8 cellular contexts compared by ENCODE assay signal in genomic region chr2:113584311-113585067, GRCh38. TPM values are rescaled to one million over a fixed set of nuclear protein-coding genes. Genes with fewer than 3 reads are reported as not detected.
DNase-seq lines count a peak whose midpoint lies in the region; ATAC-seq and TF ChIP-seq lines count a peak whose summit lies in the region.
"Not testable (repeated sequence)": the region's sequence is repeated elsewhere in the genome, so short reads cannot be mapped to it uniquely, and the experiment has no call there.

No MANE protein-coding gene starts in this region.

- H3K9ac ChIP-seq in smooth muscle cell (ENCODE audit: low read depth), result peak overlapping the region; percentile 87

- H3K4me3 ChIP-seq in A673 (ENCODE audit: low read depth, low read length, poor library complexity, severe bottlenecking), result peak overlapping the region; percentile 50
- H3K4me3 ChIP-seq in GM23338, result peak overlapping the region; percentile 53
- peak overlapping the region; percentile 52 to 55 for H3K4me3 ChIP-seq in Panc1 (ENCODE audit: low read depth in 2 of 2, low read length in 2 of 2)
- H3K4me3 ChIP-seq in smooth muscle cell, result peak overlapping the region; percentile 81

- H3K27me3 ChIP-seq in A673 (replicated peaks; ENCODE audit: insufficient read depth, low read depth, low read length, poor library complexity); GM23338 (ENCODE audit: insufficient read depth); Panc1 (ENCODE audit: control insufficient read depth, insufficient read depth, low read length); smooth muscle cell (ENCODE audit: low read depth): not testable (repeated sequence)

- H3K27ac Mint-ChIP-seq in GM23338, result not testable (repeated sequence)
- peak overlapping the region; percentile 41 for H3K27ac Mint-ChIP-seq in activated T-helper 17 cell treated with anti-CD3 and anti-CD28 coated beads, Interleukin-2, amount 50 U/mL, for 72 hours
- peak overlapping the region; percentile 89 for H3K27ac Mint-ChIP-seq in dendritic cell treated with granulocyte-macrophage colony-stimulating factor and Interleukin-4, amounts not matched to agents 40 ng/mL and 50 ng/mL, for 4 days
- H3K27ac Mint-ChIP-seq in naive B cell, result peak overlapping the region in 2 of 6 donors; percentile 19 to 83

- DNase-seq in A673 (ENCODE audit: low spot score); Panc1 (ENCODE audit: low read depth, low spot score); smooth muscle cell (lab: John Stamatoyannopoulos, UW; ENCODE audit: unreplicated experiment): not testable (repeated sequence)
- peak; percentile 31 for DNase-seq in GM23338 (ENCODE audit: low spot score)
- peak; percentile 4 for DNase-seq in hepatic stellate cell (ENCODE audit: low spot score)
- peak; percentile 24 for DNase-seq in naive B cell

- H3K27me3 Mint-ChIP-seq in GM23338 (ENCODE audit: insufficient read depth, low read depth, poor library complexity); activated T-helper 17 cell treated with anti-CD3 and anti-CD28 coated beads, Interleukin-2, amount 50 U/mL, for 72 hours; dendritic cell treated with granulocyte-macrophage colony-stimulating factor and Interleukin-4, amounts not matched to agents 40 ng/mL and 50 ng/mL, for 4 days; naive B cell: not testable (repeated sequence)

- peak overlapping the region; percentile 79 for H3K4me2 ChIP-seq in GM23338
- H3K4me2 ChIP-seq in smooth muscle cell, result peak overlapping the region; percentile 87

- H2AFZ ChIP-seq in GM23338; smooth muscle cell (ENCODE audit: low read depth): not testable (repeated sequence)

- not testable (repeated sequence) for H3F3A ChIP-seq in GM23338 (replicated peaks; ENCODE audit: low read depth); smooth muscle cell (ENCODE audit: low read depth)

- ATAC-seq in GM23338; Panc1; activated T-helper 17 cell treated with anti-CD3 and anti-CD28 coated beads, Interleukin-2, amount 50 U/mL, for 72 hours (replicated peaks); naive B cell (ENCODE audit: low read depth in 2 of 2): not testable (repeated sequence)

- H3K79me2 ChIP-seq in GM23338 (replicated peaks; ENCODE audit: insufficient read depth), result not testable (repeated sequence)
- peaks cover 16% of the 10 kb centered on the region for H3K79me2 ChIP-seq in smooth muscle cell (ENCODE audit: low read depth)

- POLR2A ChIA-PET in A673 (lab: Charles Lee; ENCODE audit: low non-redundant PET); Panc1 (lab: Charles Lee): not testable (repeated sequence)

- H3K9me3 ChIP-seq in A673 (ENCODE audit: low read depth, low read length, poor library complexity, severe bottlenecking); Panc1 (ENCODE audit: control insufficient read depth, insufficient read depth, low read depth, low read length); smooth muscle cell (replicated peaks; ENCODE audit: low read depth): not testable (repeated sequence)

- H3K36me3 ChIP-seq in A673 (ENCODE audit: insufficient read depth, low read length, poor library complexity, severe bottlenecking); GM23338 (ENCODE audit: insufficient read depth); Panc1 (ENCODE audit: control insufficient read depth, insufficient read depth, low read length); smooth muscle cell (ENCODE audit: low read depth): not testable (repeated sequence)

- intact Hi-C loops in A673 (cut with micrococcal nuclease; ENCODE audit: unreplicated experiment); Panc1 (cut with micrococcal nuclease; ENCODE audit: unreplicated experiment); dendritic cell treated with granulocyte-macrophage colony-stimulating factor and Interleukin-4, amounts not matched to agents 40 ng/mL and 50 ng/mL, for 4 days (cut with micrococcal nuclease): not testable (repeated sequence)

- H4K20me1 ChIP-seq in GM23338 (replicated peaks; ENCODE audit: insufficient read depth); smooth muscle cell (ENCODE audit: low read depth): not testable (repeated sequence)

- not testable (repeated sequence) for H3K4me1 ChIP-seq in A673 (ENCODE audit: insufficient read depth, low read length, poor library complexity, severe bottlenecking); GM23338 (ENCODE audit: insufficient read depth); Panc1 (ENCODE audit: control insufficient read depth, insufficient read depth, low read length)
- H3K4me1 ChIP-seq in smooth muscle cell (ENCODE audit: low read depth), result peaks cover 16% of the 10 kb centered on the region

- not testable (repeated sequence) for TF ChIP-seq CTCF in A673 (conservative IDR thresholded peaks at IDR 0.05; ENCODE audit: low read depth, low read length); GM23338 (conservative IDR thresholded peaks at IDR 0.05; ENCODE audit: low read depth in 2 of 2); Panc1 (IDR thresholded peaks at IDR 0.05); smooth muscle cell (IDR thresholded peaks at IDR 0.05; ENCODE audit: borderline replicate concordance, insufficient read depth, poor library complexity, severe bottlenecking)

- WGBS in smooth muscle cell (ENCODE audit: low lambda C conversion rate), result 3% methylated on average over 21 of the region's 47 CpGs

- H3K4me1 Mint-ChIP-seq in GM23338 (peaks cover 11% of the 10 kb centered on the region; the same call in 2 of the 3 replicates), naive B cell (peaks cover 17 to 26% (median 19%) of the 10 kb centered on the region in 3 donors)
- H3K4me1 Mint-ChIP-seq in activated T-helper 17 cell treated with anti-CD3 and anti-CD28 coated beads, Interleukin-2, amount 50 U/mL, for 72 hours, result not testable (repeated sequence)
- H3K4me1 Mint-ChIP-seq in dendritic cell treated with granulocyte-macrophage colony-stimulating factor and Interleukin-4, amounts not matched to agents 40 ng/mL and 50 ng/mL, for 4 days (ENCODE audit: low read depth), result peaks cover 30% of the 10 kb centered on the region

- BruUV-seq in A673 (replicated peaks; lab: Mats Ljungman, UMichigan); Panc1 (replicated peaks; lab: Mats Ljungman, UMichigan): not testable (repeated sequence)

- not testable (repeated sequence) for H3K9me2 ChIP-seq in GM23338 (ENCODE audit: insufficient read depth)

- H3K36me3 Mint-ChIP-seq in GM23338 (ENCODE audit: low read depth); activated T-helper 17 cell treated with anti-CD3 and anti-CD28 coated beads, Interleukin-2, amount 50 U/mL, for 72 hours (ENCODE audit: low read depth); dendritic cell treated with granulocyte-macrophage colony-stimulating factor and Interleukin-4, amounts not matched to agents 40 ng/mL and 50 ng/mL, for 4 days (ENCODE audit: low read depth); naive B cell: not testable (repeated sequence)

- H3K27ac ChIP-seq in A673 (ENCODE audit: low read depth, low read length, poor library complexity, severe bottlenecking) (peak overlapping the region; percentile 81), Panc1 (ENCODE audit: low read length) (peak overlapping the region; percentile 69), smooth muscle cell (ENCODE audit: low read depth) (peak overlapping the region; percentile 85)
- not testable (repeated sequence) for H3K27ac ChIP-seq in GM23338 (ENCODE audit: low read depth)

- CTCF ChIA-PET in A673 (lab: Charles Lee); Panc1 (lab: Charles Lee): not testable (repeated sequence)

- H3K4me3 Mint-ChIP-seq in GM23338 (peak overlapping the region; percentile 72), naive B cell (peak overlapping the region; percentile 53 to 88 (median 80))
- peak overlapping the region; percentile 68 for H3K4me3 Mint-ChIP-seq in activated T-helper 17 cell treated with anti-CD3 and anti-CD28 coated beads, Interleukin-2, amount 50 U/mL, for 72 hours
- peak overlapping the region; percentile 61 for H3K4me3 Mint-ChIP-seq in dendritic cell treated with granulocyte-macrophage colony-stimulating factor and Interleukin-4, amounts not matched to agents 40 ng/mL and 50 ng/mL, for 4 days

- in situ Hi-C loops in Panc1 (cut with HindIII; ENCODE audit: low pct_unique_long_range_greater_than_20kb, low sequenced_read_pairs), result not testable (repeated sequence)

- H3K9me3 Mint-ChIP-seq in GM23338; activated T-helper 17 cell treated with anti-CD3 and anti-CD28 coated beads, Interleukin-2, amount 50 U/mL, for 72 hours; dendritic cell treated with granulocyte-macrophage colony-stimulating factor and Interleukin-4, amounts not matched to agents 40 ng/mL and 50 ng/mL, for 4 days; naive B cell: not testable (repeated sequence)

RNA-seq across cellular contexts. Expression of gene RABL2A, which starts 42.6 kb away (rescaled TPM):
- total RNA-seq in A673 (2021) (17.8 and 21.2 TPM in 2 replicates), Panc1 (2021; ENCODE audit: unreplicated experiment) (21.4 TPM), smooth muscle cell (11.3 and 13.5 TPM in 2 replicates)
- 4.1 and 5.0 TPM in 2 replicates for total RNA-seq in GM23338 (2014; rRNA removed; shearing (Covaris generic))
- polyA plus RNA-seq in GM23338 (2016; fragmentation: Nextera tagmentation; extraction: Ambion mirVana) (2.5 and 3.7 TPM in 2 replicates), naive B cell (ENCODE audit: low read depth in 6 of 6) (10 to 100 TPM; 11.3 to 19.7 (median 16.6) TPM), smooth muscle cell (10.9 and 11.8 TPM in 2 replicates)
- polyA plus RNA-seq in Panc1 (2012; ENCODE audit: insufficient read length), result 19.8 TPM
- 10 to 100 TPM in 1 of 2 donors, 1 to 10 TPM in 1; 8.1 to 14.2 TPM for total RNA-seq in activated T-helper 17 cell treated with anti-CD3 and anti-CD28 coated beads, Interleukin-2, amount 50 U/mL, for 72 hours
